In the genomic region with DNA sequence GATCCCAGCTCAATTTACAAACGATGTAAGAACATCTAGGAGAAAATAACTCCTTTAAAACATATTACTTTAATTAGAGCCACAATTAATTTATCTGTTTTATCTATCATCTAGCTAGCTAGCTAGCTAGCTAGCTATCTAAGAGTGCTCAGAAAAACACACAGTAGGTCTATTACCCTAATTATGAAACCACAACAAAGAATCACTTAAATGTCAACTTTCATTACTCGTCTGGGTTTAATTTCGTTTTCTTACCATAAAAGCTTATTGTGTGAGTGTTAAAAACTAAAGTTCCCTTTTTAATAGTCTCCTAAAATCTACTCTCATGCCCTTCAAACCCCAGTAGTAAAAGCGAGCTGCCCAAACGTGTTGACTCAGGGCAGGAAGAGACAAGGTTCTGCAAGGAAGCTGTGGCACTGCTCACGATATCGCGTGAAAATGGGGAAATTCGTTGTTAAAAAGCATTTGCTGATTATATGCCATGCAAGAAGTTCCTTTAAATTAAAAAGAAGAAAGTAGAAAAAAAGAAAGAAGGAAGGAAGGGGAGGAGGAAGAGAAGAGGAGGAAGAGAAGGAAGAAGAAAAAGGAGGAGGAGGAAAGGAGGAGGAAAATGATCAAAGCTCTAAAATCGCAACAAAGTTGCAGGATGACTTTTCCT, we compare ENCODE assay signal across 8 cellular contexts.
DNase-seq lines count a peak whose midpoint lies in the region; ATAC-seq, FAIRE-seq and TF ChIP-seq lines count a peak whose summit lies in the region.

No MANE protein-coding gene starts in this region.

- FAIRE-seq in colon (lab: Jason Lieb, UNC), result peak; percentile 51

- H3K4me1 ChIP-seq in tibial artery, result no peaks in the 10 kb centered on the region

- no peak for TF ChIP-seq CTCF in tibial artery (IDR thresholded peaks at IDR 0.05)
- no peak for TF ChIP-seq CTCF in GM13976 (IDR thresholded peaks at IDR 0.05; ENCODE audit: borderline replicate concordance, control extremely low read depth, extremely low read depth, insufficient read depth, missing control alignments)

- no peaks in the 10 kb centered on the region for H3K27me3 ChIP-seq in tibial artery

- H3K27me3 Mint-ChIP-seq in memory B cell, result no peaks in the 10 kb centered on the region

- no peaks in the 10 kb centered on the region for H3K36me3 ChIP-seq in tibial artery

- intact Hi-C loops in tibial artery (cut with DNase I; ENCODE audit: low total_unique reads), result no loop called here

- peak overlapping the region; percentile 66 to 80 for H3K4me3 ChIP-seq in tibial artery

- no peaks in the 10 kb centered on the region for H3K36me3 Mint-ChIP-seq in memory B cell

- peaks cover 18% of the 10 kb centered on the region for H3K4me1 Mint-ChIP-seq in memory B cell

- peak; percentile 76 for DNase-seq in CD1c-positive myeloid dendritic cell (ENCODE audit: extremely low spot score)
- peak; percentile 21 for DNase-seq in SKM-1 treated with dmso at 0.1 percent for 144 hours (lab: John Stamatoyannopoulos, UW; ENCODE audit: unreplicated experiment)
- peak in 1 of 2 donors; percentile 21 for DNase-seq in memory B cell (ENCODE audit: low spot score in 2 of 2)
- DNase-seq in tibial artery, result no peak
- DNase-seq in GM13976 (ENCODE audit: low spot score), result no peak
- no peak for DNase-seq in NCI-H510A treated with DMSO at 0.1 percent for 48 hours (lab: John Stamatoyannopoulos, UW)

- ATAC-seq in HG02588 (IDR thresholded peaks at IDR 0.05; ENCODE audit: unreplicated experiment) (peak; percentile 23), memory B cell (ENCODE audit: low read depth) (peak; percentile 34)

- no peaks in the 10 kb centered on the region for H3K9me3 ChIP-seq in tibial artery

- peak overlapping the region; percentile 89 for H3K27ac Mint-ChIP-seq in memory B cell

- peak overlapping the region; percentile 96 for H3K4me3 Mint-ChIP-seq in memory B cell

- in situ Hi-C loops in GM13976 (cut with MboI; ENCODE audit: low sequenced_read_pairs, unreplicated experiment), result no loop called here

- H3K27ac ChIP-seq in tibial artery, result peak overlapping the region; percentile 65 to 69

- no peaks in the 10 kb centered on the region for H3K9me3 Mint-ChIP-seq in memory B cell

Comparison
In these comparisons a context has a peak if more than half of its experiments do, and no peak if none do; other contexts are left out.
1. DNase-seq: peak in CD1c-positive myeloid dendritic cell (single experiment) and SKM-1 treated with dmso at 0.1 percent for 144 hours (single experiment); none in tibial artery (0 of 2), GM13976 (single experiment) and NCI-H510A treated with DMSO at 0.1 percent for 48 hours (single experiment).